8 cellular contexts compared by ENCODE assay signal in the genomic region with DNA sequence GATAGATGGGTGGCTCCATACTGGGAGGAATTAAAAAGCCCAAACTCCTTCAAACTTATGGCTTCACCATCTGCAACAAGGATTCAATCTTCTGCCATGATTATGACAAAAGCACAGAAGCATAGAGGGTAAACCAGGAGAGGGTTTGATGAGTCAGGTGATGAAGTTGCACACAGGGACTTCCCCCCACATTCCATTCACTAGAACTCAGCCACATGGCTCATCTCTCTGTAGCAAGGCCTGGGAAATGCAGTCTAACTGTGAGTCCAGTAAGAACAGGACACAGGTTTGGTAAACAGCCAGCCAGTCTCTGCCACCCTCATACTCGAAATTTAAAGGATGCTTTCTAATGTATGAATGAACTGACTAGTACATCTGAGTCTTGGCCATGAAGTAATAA.
DNase-seq lines count a peak whose midpoint lies in the region; ATAC-seq and TF ChIP-seq lines count a peak whose summit lies in the region.

No MANE protein-coding gene starts in this region.

- H3K9me3 Mint-ChIP-seq in activated naive CD4-positive, alpha-beta T cell treated with anti-CD3 and anti-CD28 coated beads, Interleukin-2, amount 50 U/mL, for 72 hours = peaks cover 3 to 7% of the 10 kb centered on the region in 2 donors

- DNase-seq in DMS 273 (lab: John Stamatoyannopoulos, UW; ENCODE audit: unreplicated experiment) (peak; percentile 29), left lung (no peak), NCI-H345 (lab: John Stamatoyannopoulos, UW) (no peak), anterior cingulate cortex (lab: John Stamatoyannopoulos, UW) (no peak), testis (no peak), mucosa of gallbladder (ENCODE audit: low spot score) (no peak)
- peak in 1 of 2 donors; percentile 61 for DNase-seq in activated naive CD4-positive, alpha-beta T cell treated with anti-CD3 and anti-CD28 coated beads, Interleukin-2, amount 50 U/mL, for 72 hours (ENCODE audit: low spot score in 2 of 2)

- ATAC-seq in HG03045 (IDR thresholded peaks at IDR 0.05; ENCODE audit: unreplicated experiment) = peak; percentile 58
- ATAC-seq in activated naive CD4-positive, alpha-beta T cell treated with anti-CD3 and anti-CD28 coated beads, Interleukin-2, amount 50 U/mL, for 72 hours = peak; percentile 89 to 98
- ATAC-seq in left lung = peak; percentile 77

- no peak for TF ChIP-seq CTCF in left lung (IDR thresholded peaks at IDR 0.05)
- TF ChIP-seq CTCF in testis (IDR thresholded peaks at IDR 0.05) = no peak

- no peak for TF ChIP-seq POLR2A in testis (IDR thresholded peaks at IDR 0.05)

- 52 to 65% methylated on average over 1 of the region's 1 CpG for WGBS in testis, 2 donors

- peaks cover 7 to 40% of the 10 kb centered on the region in 2 donors for H3K36me3 Mint-ChIP-seq in activated naive CD4-positive, alpha-beta T cell treated with anti-CD3 and anti-CD28 coated beads, Interleukin-2, amount 50 U/mL, for 72 hours

- H3K4me3 ChIP-seq in left lung (no peak overlapping the region), testis (no peak overlapping the region)

- H3K27ac ChIP-seq in left lung (no peak overlapping the region), testis (no peak overlapping the region)

- no peaks in the 10 kb centered on the region for H3K36me3 ChIP-seq in left lung
- no peaks in the 10 kb centered on the region for H3K36me3 ChIP-seq in testis (ENCODE audit: low read depth, missing control alignments)

- no peaks in the 10 kb centered on the region for H3K27me3 ChIP-seq in left lung
- no peaks in the 10 kb centered on the region for H3K27me3 ChIP-seq in testis

- peaks cover 0 to 9% of the 10 kb centered on the region in 2 donors for H3K4me1 ChIP-seq in left lung
- H3K4me1 ChIP-seq in testis = no peaks in the 10 kb centered on the region

- intact Hi-C loops in left lung (cut with DNase I) = no loop called here
- intact Hi-C loops in testis (cut with DNase I; ENCODE audit: low total_unique reads) = no loop called here

- H3K9me3 ChIP-seq in left lung = no peaks in the 10 kb centered on the region
- H3K9me3 ChIP-seq in testis = no peaks in the 10 kb centered on the region

- peak overlapping the region; percentile 22 to 80 for H3K27ac Mint-ChIP-seq in activated naive CD4-positive, alpha-beta T cell treated with anti-CD3 and anti-CD28 coated beads, Interleukin-2, amount 50 U/mL, for 72 hours
